10 cellular contexts compared by ENCODE assay signal in genomic region chr15:85482896-85483295, GRCh38.
DNase-seq lines count a peak whose midpoint lies in the region; ATAC-seq and TF ChIP-seq lines count a peak whose summit lies in the region.
"Had no signal": no experiment of that assay in that cellular context is flagged by ENCODE, and none has a peak within 500 bp of the region (broad histone marks: within the 10 kb centered on the region; RNA-seq: fewer than 3 reads in every experiment).

No MANE protein-coding gene starts in this region.

- H3K36me3 ChIP-seq in lower lobe of right lung: no peaks in the 10 kb centered on the region

- intact Hi-C loops in lower lobe of right lung (cut with DNase I): no loop called here

- TF ChIP-seq CTCF in astrocyte of the cerebellum (IDR thresholded peaks at IDR 0.05; ENCODE audit: low read depth, low read length, missing control alignments) (no peak), lower lobe of right lung (IDR thresholded peaks at IDR 0.05) (no peak)

- H3K4me1 ChIP-seq in lower lobe of right lung: peaks cover 63% of the 10 kb centered on the region

- H3K4me3 ChIP-seq in astrocyte of the cerebellum (ENCODE audit: low read depth, low read length): no peak overlapping the region
- no peak overlapping the region for H3K4me3 ChIP-seq in lower lobe of right lung

- in situ Hi-C loops in astrocyte of the cerebellum (cut with HindIII; ENCODE audit: low sequenced_read_pairs): no loop called here

- no peaks in the 10 kb centered on the region for H3K27me3 ChIP-seq in lower lobe of right lung (ENCODE audit: low read depth)

- DNase-seq in AG08395 (ENCODE audit: low spot score) (peak; percentile 63), astrocyte of the cerebellum (ENCODE audit: low read depth) (peak; percentile 69), lower lobe of right lung (no peak), substantia nigra (lab: John Stamatoyannopoulos, UW) (no peak), NCI-H1694 (lab: John Stamatoyannopoulos, UW) (no peak), NAMALWA (ENCODE audit: low spot score) (no peak)
- DNase-seq: activated T-cell treated with anti-CD3 and anti-CD28 coated beads for 4 hours, GF-D8 had no signal

- H3K27ac ChIP-seq in lower lobe of right lung (peak overlapping the region; percentile 8), substantia nigra (ENCODE audit: low read depth, low read length, poor library complexity, severe bottlenecking) (no peak overlapping the region)

- H3K9me3 ChIP-seq in lower lobe of right lung: no peaks in the 10 kb centered on the region

- ATAC-seq in HG03103 (IDR thresholded peaks at IDR 0.05; ENCODE audit: low read depth, unreplicated experiment): peak; percentile 51
- peak; percentile 79 to 85 for ATAC-seq in lower lobe of right lung
- no peak for ATAC-seq in HG03457 (IDR thresholded peaks at IDR 0.05; ENCODE audit: unreplicated experiment)

Comparison
In these comparisons a context has a peak if more than half of its experiments do, and no peak if none do; other contexts are left out.
1. DNase-seq: peak in AG08395 (single experiment) and astrocyte of the cerebellum (single experiment); none in lower lobe of right lung (single experiment), substantia nigra (0 of 49), NCI-H1694 (single experiment) and NAMALWA (single experiment).